In the genomic region with DNA sequence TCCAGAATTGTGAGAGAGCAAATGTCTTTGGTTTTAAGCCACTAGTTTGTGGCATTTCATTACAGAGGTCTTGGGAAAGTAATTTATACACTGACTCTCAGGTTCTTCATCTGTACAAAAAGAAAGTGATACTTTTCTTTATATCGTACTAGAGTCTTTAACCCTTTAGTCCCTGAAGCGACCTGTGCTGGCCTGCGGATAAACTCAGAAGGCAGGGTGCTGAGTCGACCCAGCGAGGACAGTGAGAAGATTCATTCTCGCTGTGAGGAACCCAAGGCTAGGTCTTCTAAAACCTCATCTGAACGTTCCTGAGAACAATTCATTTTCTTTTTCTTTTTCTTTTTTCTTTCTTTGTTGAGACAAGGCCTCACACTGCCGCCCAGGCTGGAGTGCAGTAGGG, we compare ENCODE assay signal across 27 cellular contexts.
"Had no signal": no experiment of that assay in that cellular context is flagged by ENCODE, and none has a peak within 500 bp of the region (broad histone marks: within the 10 kb centered on the region; RNA-seq: fewer than 3 reads in every experiment).

No MANE protein-coding gene starts in this region.

- FAIRE-seq: colon had no signal

- H3K36me3 ChIP-seq: esophagus muscularis mucosa, gastrocnemius medialis, heart left ventricle had no signal

- H3K9me3 ChIP-seq: body of pancreas, esophagus muscularis mucosa, gastrocnemius medialis, heart left ventricle had no signal

- H3K27ac ChIP-seq: body of pancreas, esophagus muscularis mucosa, foreskin keratinocyte, gastrocnemius medialis, heart left ventricle had no signal

- H3K4me3 ChIP-seq: body of pancreas, esophagus muscularis mucosa, gastrocnemius medialis, heart left ventricle had no signal

- H3K4me1 ChIP-seq: body of pancreas, esophagus muscularis mucosa, foreskin keratinocyte, gastrocnemius medialis, heart left ventricle had no signal

- DNase-seq: activated CD4-positive, alpha-beta T cell treated with anti-CD3 and anti-CD28 coated beads for 4 hours; activated CD4-positive, alpha-beta T cell treated with anti-CD3 and anti-CD28 coated beads, Interleukin-2, amount 50 U/mL, for 1 hour; activated CD4-positive, alpha-beta T cell treated with anti-CD3 and anti-CD28 coated beads, Interleukin-2, amount 50 U/mL, for 48 hours; activated CD4-positive, CD25-positive, alpha-beta regulatory T cell; activated CD4-positive, CD25-positive, alpha-beta regulatory T cell treated with anti-CD3 and anti-CD28 coated beads, Interleukin-2, amount 50 U/mL, for 72 hours; activated CD8-positive, alpha-beta memory T cell treated with anti-CD3 and anti-CD28 coated beads for 24 hours; activated CD8-positive, alpha-beta T cell treated with anti-CD3 and anti-CD28 coated beads for 36 hours; activated effector memory CD4-positive, alpha-beta T cell treated with Interleukin-2 at 50 U/mL for 16 hours; activated gamma-delta T cell treated with Interleukin-2 at 50 U/mL for 16 hours; activated naive CD4-positive, alpha-beta T cell treated with anti-CD3 and anti-CD28 coated beads, Interleukin-2, amount 50 U/mL, for 16 hours; activated naive CD4-positive, alpha-beta T cell treated with Interleukin-2 at 50 U/mL for 16 hours; activated T-cell treated with anti-CD3 and anti-CD28 coated beads, Interleukin-2, amount 50 U/mL, for 4 hours; amygdala; aorta; body of pancreas; cortex of kidney; dermis blood vessel endothelial cell; effector CD4-positive, alpha-beta T cell; effector memory CD8-positive, alpha-beta T cell; erythroblast; foreskin keratinocyte; gastrocnemius medialis; glutamatergic neuron; heart left ventricle; T-helper 2 cell had no signal

- H3K27me3 ChIP-seq: body of pancreas, esophagus muscularis mucosa, foreskin keratinocyte, gastrocnemius medialis, heart left ventricle had no signal
